ENCODE assay signal across 24 cellular contexts in the genomic region with DNA sequence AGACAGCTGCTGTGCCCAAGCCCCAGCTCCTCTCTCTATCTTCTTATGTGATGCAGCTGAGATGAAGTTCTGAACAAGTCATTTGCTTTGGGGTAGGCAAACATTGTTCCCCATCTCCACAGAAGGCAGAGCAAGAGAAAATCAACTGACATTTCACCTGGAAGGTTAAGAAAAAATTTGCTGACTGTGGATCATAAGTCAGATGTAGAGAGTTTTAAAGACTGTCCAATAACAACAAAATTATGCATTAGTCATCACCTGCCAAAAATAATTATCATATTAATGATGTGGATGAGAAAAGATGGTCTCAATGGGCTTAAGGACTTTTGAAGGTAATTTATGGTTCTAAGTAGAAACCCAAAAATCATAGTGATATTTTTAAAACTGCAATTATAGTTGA. TPM values are rescaled to one million over a fixed set of nuclear protein-coding genes. Genes with fewer than 3 reads are reported as not detected.
DNase-seq lines count a peak whose midpoint lies in the region; ATAC-seq and TF ChIP-seq lines count a peak whose summit lies in the region.
"Had no signal": no experiment of that assay in that cellular context is flagged by ENCODE, and none has a peak within 500 bp of the region (broad histone marks: within the 10 kb centered on the region; RNA-seq: fewer than 3 reads in every experiment).

No MANE protein-coding gene starts in this region.

- ATAC-seq in activated T-cell treated with anti-CD3 and anti-CD28 coated beads, Interleukin-2, amount 50 U/mL, for 72 hours (replicated peaks in 1 of 2), result no peak
- ATAC-seq in CD4-positive, alpha-beta T cell (ENCODE audit: poor library complexity), result no peak
- ATAC-seq in T-helper 17 cell (no peak), heart left ventricle (no peak), upper lobe of right lung (no peak)

- peaks cover 0 to 13% (median 0%) of the 10 kb centered on the region in 12 donors for H3K4me1 ChIP-seq in heart left ventricle
- peaks cover 8% of the 10 kb centered on the region for H3K4me1 ChIP-seq in upper lobe of right lung

- POLR2A ChIA-PET in CD4-positive, alpha-beta T cell (lab: Charles Lee), result no interaction called here

- peaks cover 0 to 99% (median 66%) of the 10 kb centered on the region in 9 donors for H3K36me3 ChIP-seq in heart left ventricle
- peaks cover 52% of the 10 kb centered on the region for H3K36me3 ChIP-seq in upper lobe of right lung

- intact Hi-C loops in CD4-positive, alpha-beta T cell (cut with DNase I, micrococcal nuclease), result no loop called here
- intact Hi-C loops in heart left ventricle (cut with DNase I) (no loop called here), upper lobe of right lung (cut with DNase I) (no loop called here)

- H3K27me3 ChIP-seq in CD4-positive, alpha-beta T cell (ENCODE audit: control insufficient read depth, insufficient read depth, low read length), result no peaks in the 10 kb centered on the region
- no peaks in the 10 kb centered on the region for H3K27me3 ChIP-seq in heart left ventricle
- H3K27me3 ChIP-seq in upper lobe of right lung, result no peaks in the 10 kb centered on the region

- H3K9me3 ChIP-seq in CD4-positive, alpha-beta T cell (ENCODE audit: control insufficient read depth, low read length), result no peaks in the 10 kb centered on the region
- H3K9me3 ChIP-seq in T-helper 17 cell (ENCODE audit: control insufficient read depth, low read length, poor library complexity, severe bottlenecking) (no peaks in the 10 kb centered on the region), heart left ventricle (no peaks in the 10 kb centered on the region), upper lobe of right lung (no peaks in the 10 kb centered on the region)

- TF ChIP-seq CTCF in CD4-positive, alpha-beta T cell (IDR thresholded peaks at IDR 0.05), result no peak
- TF ChIP-seq CTCF in osteocyte (IDR thresholded peaks at IDR 0.05) (no peak), heart left ventricle (IDR thresholded peaks at IDR 0.05) (no peak), upper lobe of right lung (IDR thresholded peaks at IDR 0.05) (no peak)

- peaks cover 7 to 11% of the 10 kb centered on the region in 2 donors for H3K36me3 Mint-ChIP-seq in activated T-cell treated with anti-CD3 and anti-CD28 coated beads, Interleukin-2, amount 50 U/mL, for 72 hours (ENCODE audit: insufficient read depth in 2 of 2)
- H3K36me3 Mint-ChIP-seq in CD4-positive, alpha-beta T cell (ENCODE audit: low read depth), result peaks cover 94% of the 10 kb centered on the region
- H3K36me3 Mint-ChIP-seq in T-helper 17 cell (ENCODE audit: low read depth) (peaks cover 15% of the 10 kb centered on the region), osteocyte (ENCODE audit: unreplicated experiment) (peaks cover 49% of the 10 kb centered on the region)

- peaks cover 32% of the 10 kb centered on the region for H3K4me1 Mint-ChIP-seq in activated T-cell treated with anti-CD3 and anti-CD28 coated beads, Interleukin-2, amount 50 U/mL, for 72 hours (ENCODE audit: low read depth)
- peaks cover 14% of the 10 kb centered on the region for H3K4me1 Mint-ChIP-seq in CD4-positive, alpha-beta T cell (ENCODE audit: low read depth)
- peaks cover 23% of the 10 kb centered on the region for H3K4me1 Mint-ChIP-seq in T-helper 17 cell
- peaks cover 25% of the 10 kb centered on the region for H3K4me1 Mint-ChIP-seq in osteocyte (ENCODE audit: unreplicated experiment)

- no peak overlapping the region for H3K4me3 Mint-ChIP-seq in activated T-cell treated with anti-CD3 and anti-CD28 coated beads, Interleukin-2, amount 50 U/mL, for 72 hours
- H3K4me3 Mint-ChIP-seq in CD4-positive, alpha-beta T cell, result no peak overlapping the region
- H3K4me3 Mint-ChIP-seq in T-helper 17 cell, result no peak overlapping the region
- H3K4me3 Mint-ChIP-seq in osteocyte (ENCODE audit: unreplicated experiment), result no peak overlapping the region
- H3K4me3 Mint-ChIP-seq: CD14-positive monocyte had no signal

- CTCF ChIA-PET in CD4-positive, alpha-beta T cell (lab: Charles Lee), result no interaction called here

- H3K27ac Mint-ChIP-seq in activated T-cell treated with anti-CD3 and anti-CD28 coated beads, Interleukin-2, amount 50 U/mL, for 72 hours, result peak overlapping the region; percentile 46
- H3K27ac Mint-ChIP-seq in CD4-positive, alpha-beta T cell, result peak overlapping the region; percentile 27
- H3K27ac Mint-ChIP-seq in T-helper 17 cell (peak overlapping the region; percentile 89), osteocyte (ENCODE audit: unreplicated experiment) (peak overlapping the region; percentile 38)

- H3K27ac ChIP-seq in CD4-positive, alpha-beta T cell (ENCODE audit: low read depth, low read length), result no peak overlapping the region
- H3K27ac ChIP-seq in heart left ventricle, result no peak overlapping the region
- H3K27ac ChIP-seq in upper lobe of right lung, result no peak overlapping the region
- H3K27ac ChIP-seq: HL-60, KMS-11, RWPE1 had no signal

- TF ChIP-seq POLR2A in heart left ventricle (IDR thresholded peaks at IDR 0.05), result no peak

- H3K27me3 Mint-ChIP-seq in activated T-cell treated with anti-CD3 and anti-CD28 coated beads, Interleukin-2, amount 50 U/mL, for 72 hours (ENCODE audit: low read depth), result no peaks in the 10 kb centered on the region
- H3K27me3 Mint-ChIP-seq in CD4-positive, alpha-beta T cell, result no peaks in the 10 kb centered on the region
- H3K27me3 Mint-ChIP-seq in T-helper 17 cell (no peaks in the 10 kb centered on the region), osteocyte (ENCODE audit: unreplicated experiment) (no peaks in the 10 kb centered on the region)

- DNase-seq in activated T-cell treated with anti-CD3 and anti-CD28 coated beads, Interleukin-2, amount 50 U/mL, for 72 hours, result no peak
- no peak for DNase-seq in activated T-cell treated with anti-CD3 and anti-CD28 coated beads, Interleukin-2, amount 50 U/mL, for 1 hour
- DNase-seq in CD4-positive, alpha-beta T cell, result no peak
- DNase-seq in T-helper 17 cell (no peak), osteocyte (ENCODE audit: extremely low spot score, unreplicated experiment) (no peak), heart left ventricle (no peak), upper lobe of right lung (no peak), NK-92 (lab: John Stamatoyannopoulos, UW; ENCODE audit: unreplicated experiment) (no peak)
- DNase-seq: GOT3; HCEC 1CT; NCI-H1092 treated with DMSO at 0.1 percent for 48 hours; NCI-H146; NCI-H2029; NCI-H226; NCI-H510A treated with DMSO at 0.1 percent for 48 hours; NCI-H748 treated with DMSO at 0.1 percent for 48 hours; NK-92 treated with Interleukin-12 subunit alpha and Interleukin-12 subunit beta, amount 100 ng/mL, for 24 hours; SHP77 treated with DMSO at 0.1 percent for 48 hours had no signal

- H3K9me3 Mint-ChIP-seq in activated T-cell treated with anti-CD3 and anti-CD28 coated beads, Interleukin-2, amount 50 U/mL, for 72 hours, result no peaks in the 10 kb centered on the region
- H3K9me3 Mint-ChIP-seq in CD4-positive, alpha-beta T cell, result no peaks in the 10 kb centered on the region
- no peaks in the 10 kb centered on the region for H3K9me3 Mint-ChIP-seq in osteocyte (ENCODE audit: unreplicated experiment)
- H3K9me3 Mint-ChIP-seq: CD14-positive monocyte had no signal

- H3K4me3 ChIP-seq in heart left ventricle (no peak overlapping the region), upper lobe of right lung (no peak overlapping the region)

RNA-seq across cellular contexts. Expression of gene KCNJ1, which starts 59.2 kb away (rescaled TPM):
- not detected for total RNA-seq in activated T-cell treated with anti-CD3 and anti-CD28 coated beads, Interleukin-2, amount 50 U/mL, for 72 hours
- under 1 TPM; 0.22 to 0.27 TPM for total RNA-seq in CD4-positive, alpha-beta T cell
- total RNA-seq in T-helper 17 cell, result under 1 TPM; 0.22 to 0.70 TPM
- not detected in 2 replicates for total RNA-seq in osteocyte
- total RNA-seq in heart left ventricle, result under 1 TPM in 4 of 9 donors, not detected in 5; 0.16 to 0.50 (median 0.31) TPM
- under 1 TPM in 1 of 2 donors, not detected in 1; 0.08 TPM for polyA plus RNA-seq in heart left ventricle
- 0.23 TPM for total RNA-seq in upper lobe of right lung
- total RNA-seq: Daoy, HT-29 had no signal

Comparison
In these comparisons a context has a peak if more than half of its experiments do, and no peak if none do; other contexts are left out.
1. H3K27ac Mint-ChIP-seq: peak in every context shown above with its lines; median percentile 89 in T-helper 17 cell; 46 in activated T-cell treated with anti-CD3 and anti-CD28 coated beads, Interleukin-2, amount 50 U/mL, for 72 hours; 38 in osteocyte; 27 in CD4-positive, alpha-beta T cell.